Comparison of ENCODE assay signal across 9 cellular contexts in the genomic region with DNA sequence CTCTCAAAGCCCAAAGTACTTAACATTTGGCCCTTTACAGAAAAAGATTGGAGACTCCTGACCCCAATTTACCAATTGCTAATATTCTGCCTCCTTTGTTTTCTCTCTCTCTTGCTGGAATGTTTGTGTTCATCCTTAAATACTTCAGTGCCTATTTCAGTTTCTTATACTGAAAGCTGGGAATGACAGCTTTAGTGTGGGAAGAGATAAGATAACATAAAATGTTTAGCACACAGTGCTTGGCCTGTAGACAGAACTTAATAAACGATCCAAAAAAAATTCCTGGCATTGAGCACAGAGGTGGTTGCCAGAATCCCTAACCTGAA. TPM values are rescaled to one million over a fixed set of nuclear protein-coding genes. Genes with fewer than 3 reads are reported as not detected.
DNase-seq lines count a peak whose midpoint lies in the region; ATAC-seq, FAIRE-seq and TF ChIP-seq lines count a peak whose summit lies in the region.
"Had no signal": no experiment of that assay in that cellular context is flagged by ENCODE, and none has a peak within 500 bp of the region (broad histone marks: within the 10 kb centered on the region; RNA-seq: fewer than 3 reads in every experiment).

No MANE protein-coding gene starts in this region.

- intact Hi-C loops in pancreas (cut with DNase I) = loop anchor here in 1 of 3 donors (10.0 kb wide), 1 partner anchor 47 kb away; no protein-coding TSS in a partner anchor

- CTCF ChIA-PET in AG04450 (lab: Charles Lee) = interaction anchor here (1.0 to 4.7 kb wide), 5 partner anchors 10 to 305 kb away, joined by 3 to 36 read pairs (median 18); no protein-coding TSS in a partner anchor

- no peak for FAIRE-seq in pancreas (lab: Jason Lieb, UNC)

- DNase-seq in AG04450 (ENCODE audit: low read depth, low spot score) = no peak
- DNase-seq in SJSA1 (ENCODE audit: low read depth in 1 of 2, low spot score in 2 of 2) = no peak
- no peak for DNase-seq in fibroblast of villous mesenchyme (ENCODE audit: low read depth)
- no peak for DNase-seq in pancreas
- no peak for DNase-seq in NCI-H82 treated with DMSO at 0.1 percent for 48 hours (lab: John Stamatoyannopoulos, UW; ENCODE audit: unreplicated experiment)
- no peak for DNase-seq in foreskin melanocyte
- DNase-seq in activated CD4-positive, alpha-beta T cell treated with anti-CD3 and anti-CD28 coated beads for 1 hour = no peak
- DNase-seq: activated gamma-delta T cell treated with Interleukin-2 at 50 U/mL for 16 hours had no signal

- H3K27ac ChIP-seq in AG04450 (ENCODE audit: low read depth, low read length) (peak overlapping the region; percentile 98), SJSA1 (peak overlapping the region; percentile 74), pancreas (peak overlapping the region; percentile 34 to 86 (median 76))

- H3K27me3 ChIP-seq in AG04450 (ENCODE audit: control insufficient read depth, insufficient read depth, low read length) (no peaks in the 10 kb centered on the region), SJSA1 (replicated peaks) (no peaks in the 10 kb centered on the region), pancreas (no peaks in the 10 kb centered on the region)

- POLR2A ChIA-PET in AG04450 (lab: Yijun Ruan, JAX) = interaction anchor here (2.4 kb wide), 1 partner anchor 56 kb away, joined by 12 read pairs; a partner anchor contains a TSS

- ATAC-seq in pancreas (peak in 2 of 4 donors; percentile 4 to 20), GM19463 (IDR thresholded peaks at IDR 0.05; ENCODE audit: unreplicated experiment) (no peak)

- H3K4me1 ChIP-seq in SJSA1 (replicated peaks) = peaks cover 56% of the 10 kb centered on the region
- peaks cover 21 to 31% (median 23%) of the 10 kb centered on the region in 3 donors for H3K4me1 ChIP-seq in pancreas

- H3K9me3 ChIP-seq in AG04450 (ENCODE audit: control insufficient read depth, insufficient read depth, low read length) (no peaks in the 10 kb centered on the region; the same call in 1 of the 2 replicates), SJSA1 (replicated peaks) (peaks cover 4% of the 10 kb centered on the region; the same call in 1 of the 2 replicates), pancreas (no peaks in the 10 kb centered on the region)

- WGBS in pancreas, 2 donors = 7% methylated on average over 1 of the region's 1 CpG

- peaks cover 9% of the 10 kb centered on the region for H3K36me3 ChIP-seq in SJSA1
- H3K36me3 ChIP-seq in pancreas = no peaks in the 10 kb centered on the region

- H3K4me3 ChIP-seq in AG04450 (ENCODE audit: low read depth, low read length) (peak overlapping the region; percentile 20), SJSA1 (peak overlapping the region; percentile 12; the same call in 1 of the 2 replicates), fibroblast of villous mesenchyme (ENCODE audit: low read depth, low read length) (peak overlapping the region; percentile 29), pancreas (peak overlapping the region in 1 of 4 donors; percentile 8)

- TF ChIP-seq CTCF in AG04450 (IDR thresholded peaks at IDR 0.05; ENCODE audit: low read depth, low read length) (no peak), fibroblast of villous mesenchyme (IDR thresholded peaks at IDR 0.05; ENCODE audit: insufficient read depth, low read depth, low read length) (no peak), pancreas (IDR thresholded peaks at IDR 0.05) (no peak)

RNA-seq across cellular contexts. Expression of a gene that starts 3.0 kb away (rescaled TPM):
- polyA plus RNA-seq in AG04450 (2011; rRNA removed) = 5.4 and 6.4 TPM in 2 replicates
- polyA minus RNA-seq in AG04450 (2011; rRNA and poly(A)+ RNA removed) = 7.9 and 10.2 TPM in 2 replicates
- total RNA-seq in SJSA1 (2014; rRNA removed; shearing (Covaris generic)) = 7.2 and 8.0 TPM in 2 replicates
- total RNA-seq in fibroblast of villous mesenchyme = 9.9 and 22.5 TPM in 2 replicates
- total RNA-seq in pancreas = 1 to 10 TPM; 2.1 to 8.4 (median 3.7) TPM
- polyA plus RNA-seq in pancreas = 1 to 10 TPM; 9.1 to 9.3 TPM

RNA-seq across cellular contexts. Expression of a gene that starts 52.8 kb away (rescaled TPM):
- 27.1 and 27.9 TPM in 2 replicates for polyA plus RNA-seq in AG04450 (2011; rRNA removed)
- polyA minus RNA-seq in AG04450 (2011; rRNA and poly(A)+ RNA removed) = 10.9 and 11.3 TPM in 2 replicates
- total RNA-seq in SJSA1 (2014; rRNA removed; shearing (Covaris generic)) = 35.3 and 40.1 TPM in 2 replicates
- total RNA-seq in fibroblast of villous mesenchyme = 29.0 and 38.4 TPM in 2 replicates
- 10 to 100 TPM; 11.0 to 16.9 (median 12.9) TPM for total RNA-seq in pancreas
- 10 to 100 TPM; 11.0 to 11.5 TPM for polyA plus RNA-seq in pancreas

RNA-seq across cellular contexts. Expression of a gene that starts 56.2 kb away (rescaled TPM):
- polyA plus RNA-seq in AG04450 (2011; rRNA removed) = 74.1 and 87.4 TPM in 2 replicates
- polyA minus RNA-seq in AG04450 (2011; rRNA and poly(A)+ RNA removed) = 46.6 and 51.5 TPM in 2 replicates
- total RNA-seq in SJSA1 (2014; rRNA removed; shearing (Covaris generic)) = 92.4 and 113 TPM in 2 replicates
- 81.6 and 84.4 TPM in 2 replicates for total RNA-seq in fibroblast of villous mesenchyme
- 10 to 100 TPM; 14.3 to 32.3 (median 23.1) TPM for total RNA-seq in pancreas
- polyA plus RNA-seq in pancreas = 10 to 100 TPM; 26.3 to 50.3 TPM
